Comparison of ENCODE assay signal across 21 cellular contexts in the genomic region with DNA sequence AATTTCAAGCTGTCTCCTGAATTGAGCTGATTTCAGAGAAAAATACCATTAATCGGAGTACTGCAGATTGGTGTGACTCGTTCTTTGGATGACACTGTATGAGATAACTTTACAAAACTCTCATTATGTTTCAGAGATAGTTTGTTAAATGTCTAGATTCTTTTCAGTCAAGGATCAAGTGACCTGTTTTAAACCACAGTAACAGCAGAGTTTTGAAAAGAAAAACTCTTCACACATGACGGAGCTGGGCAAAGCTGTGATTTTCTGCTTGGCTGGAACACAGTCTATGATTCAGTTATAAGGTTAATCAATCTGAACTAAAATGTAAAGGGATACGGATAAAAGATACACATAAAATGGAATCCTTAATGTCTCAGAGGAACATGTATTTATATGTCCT.
"Had no signal": no experiment of that assay in that cellular context is flagged by ENCODE, and none has a peak within 500 bp of the region (broad histone marks: within the 10 kb centered on the region; RNA-seq: fewer than 3 reads in every experiment).

No MANE protein-coding gene starts in this region.

- H3K9me3 Mint-ChIP-seq: mesothelial cell of epicardium, WTC11 had no signal

- DNase-seq: activated CD4-positive, alpha-beta memory T cell treated with anti-CD3 and anti-CD28 coated beads for 36 hours; activated CD4-positive, alpha-beta T cell treated with anti-CD3 and anti-CD28 coated beads for 36 hours; activated naive CD8-positive, alpha-beta T cell treated with anti-CD3 and anti-CD28 coated beads for 36 hours; amygdala; brain microvascular endothelial cell; colonic mucosa; nucleus accumbens; stimulated activated CD4-positive, alpha-beta T cell treated with anti-CD3 and anti-CD28 coated beads, Interleukin-12 subunit alpha, Interleukin-12 subunit beta, amount 100 ng/mL, for 4 hours; stimulated activated CD4-positive, alpha-beta T cell treated with anti-CD3 and anti-CD28 coated beads, Interleukin-1b, Interleukin-23, amount 100 ng/mL, for 48 hours; stimulated activated CD8-positive, alpha-beta memory T cell treated with anti-CD3 and anti-CD28 coated beads, Interleukin-4, amount 100 ng/mL, for 48 hours; stimulated activated naive CD4-positive, alpha-beta T cell treated with Interleukin-2 at 50 U/mL for 16 hours; substantia nigra; tibial artery had no signal

- H3K4me1 Mint-ChIP-seq: activated CD4-positive, alpha-beta T cell treated with anti-CD3 and anti-CD28 coated beads for 36 hours; activated naive CD8-positive, alpha-beta T cell treated with anti-CD3 and anti-CD28 coated beads for 36 hours; central memory CD8-positive, alpha-beta T cell; mesothelial cell of epicardium; WTC11 had no signal

- H3K4me3 ChIP-seq: colonic mucosa, gastroesophageal sphincter, hepatocyte, lung, tibial artery had no signal

- H3K27me3 ChIP-seq: brain microvascular endothelial cell, colonic mucosa, gastroesophageal sphincter, hepatocyte, tibial artery had no signal

- H3K36me3 Mint-ChIP-seq: activated CD4-positive, alpha-beta memory T cell treated with anti-CD3 and anti-CD28 coated beads for 36 hours; activated naive CD8-positive, alpha-beta T cell treated with anti-CD3 and anti-CD28 coated beads for 36 hours; mesothelial cell of epicardium; natural killer cell treated with Interleukin-12 subunit alpha and Interleukin-12 subunit beta and Interleukin-15 and Interleukin-18, amount 100 ng/mL, for 72 hours; WTC11 had no signal

- H3K27ac ChIP-seq: brain microvascular endothelial cell, colonic mucosa, gastroesophageal sphincter, hepatocyte, tibial artery had no signal

- H3K4me1 ChIP-seq: colonic mucosa, gastroesophageal sphincter, tibial artery had no signal

- ATAC-seq: activated CD4-positive, alpha-beta T cell treated with anti-CD3 and anti-CD28 coated beads for 36 hours; gastroesophageal sphincter; left lobe of liver; natural killer cell treated with Interleukin-12 subunit alpha and Interleukin-12 subunit beta and Interleukin-15 and Interleukin-18, amount 100 ng/mL, for 72 hours; WTC11 had no signal

- H2AFZ ChIP-seq: hepatocyte had no signal

- H3K36me3 ChIP-seq: brain microvascular endothelial cell, colonic mucosa, gastroesophageal sphincter, tibial artery had no signal

- H3K79me2 ChIP-seq: hepatocyte had no signal

- H3K4me2 ChIP-seq: hepatocyte had no signal

- H3K4me3 Mint-ChIP-seq: activated CD4-positive, alpha-beta memory T cell treated with anti-CD3 and anti-CD28 coated beads for 36 hours; activated CD4-positive, alpha-beta T cell treated with anti-CD3 and anti-CD28 coated beads for 36 hours; activated naive CD8-positive, alpha-beta T cell treated with anti-CD3 and anti-CD28 coated beads for 36 hours; central memory CD8-positive, alpha-beta T cell; mesothelial cell of epicardium; natural killer cell treated with Interleukin-12 subunit alpha and Interleukin-12 subunit beta and Interleukin-15 and Interleukin-18, amount 100 ng/mL, for 72 hours; WTC11 had no signal

- H3K27me3 Mint-ChIP-seq: activated CD4-positive, alpha-beta memory T cell treated with anti-CD3 and anti-CD28 coated beads for 36 hours; activated CD4-positive, alpha-beta T cell treated with anti-CD3 and anti-CD28 coated beads for 36 hours; activated naive CD8-positive, alpha-beta T cell treated with anti-CD3 and anti-CD28 coated beads for 36 hours; central memory CD8-positive, alpha-beta T cell; natural killer cell treated with Interleukin-12 subunit alpha and Interleukin-12 subunit beta and Interleukin-15 and Interleukin-18, amount 100 ng/mL, for 72 hours had no signal

- H3K27ac Mint-ChIP-seq: activated CD4-positive, alpha-beta memory T cell treated with anti-CD3 and anti-CD28 coated beads for 36 hours; activated CD4-positive, alpha-beta T cell treated with anti-CD3 and anti-CD28 coated beads for 36 hours; activated naive CD8-positive, alpha-beta T cell treated with anti-CD3 and anti-CD28 coated beads for 36 hours; mesothelial cell of epicardium; natural killer cell treated with Interleukin-12 subunit alpha and Interleukin-12 subunit beta and Interleukin-15 and Interleukin-18, amount 100 ng/mL, for 72 hours; WTC11 had no signal

- H3K9me3 ChIP-seq: colonic mucosa, gastroesophageal sphincter, tibial artery had no signal
